In the genomic region with DNA sequence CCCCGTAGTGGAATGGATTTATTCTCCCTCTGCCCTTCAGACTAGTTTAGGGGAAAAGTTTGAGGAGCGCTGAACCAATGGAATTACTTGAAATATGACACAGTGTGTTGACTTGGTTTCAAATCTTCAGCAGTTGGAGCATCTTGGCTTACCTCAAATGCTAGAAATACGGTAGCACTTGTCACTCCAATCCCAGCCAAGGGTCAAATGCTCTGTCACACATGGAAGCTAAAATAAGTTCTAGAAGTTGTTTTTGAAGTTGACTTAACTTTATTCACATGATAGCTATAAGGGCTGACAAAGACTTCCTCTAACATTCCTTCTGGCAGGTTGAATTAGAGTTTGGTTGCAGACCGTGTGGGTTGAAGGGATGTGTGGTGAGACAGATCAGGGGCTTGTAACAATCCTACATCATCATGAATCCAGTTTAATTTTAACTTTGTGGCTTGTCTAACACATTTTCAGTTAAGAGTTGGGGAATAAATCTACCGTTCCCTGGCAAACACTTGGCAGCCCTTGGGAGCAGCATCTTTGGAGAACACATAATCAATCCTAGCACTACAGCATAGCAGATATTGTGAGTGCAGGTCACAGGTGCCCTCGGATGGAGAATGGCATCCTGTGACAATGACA, we compare ENCODE assay signal across 18 cellular contexts. TPM values are rescaled to one million over a fixed set of nuclear protein-coding genes. Genes with fewer than 3 reads are reported as not detected.
DNase-seq lines count a peak whose midpoint lies in the region; ATAC-seq, FAIRE-seq and TF ChIP-seq lines count a peak whose summit lies in the region.
"Had no signal": no experiment of that assay in that cellular context is flagged by ENCODE, and none has a peak within 500 bp of the region (broad histone marks: within the 10 kb centered on the region; RNA-seq: fewer than 3 reads in every experiment).

No MANE protein-coding gene starts in this region.

- FAIRE-seq in H1 (lab: Jason Lieb, UNC) = no peak

- no peak for TF ChIP-seq CTCF in H1 (IDR thresholded peaks at IDR 0.05; ENCODE audit: control extremely low read depth in 1 of 3, insufficient read depth in 1 of 3, low read depth in 1 of 3, low read length in 3 of 3)
- no peak for TF ChIP-seq CTCF in nephron (IDR thresholded peaks at IDR 0.05; ENCODE audit: unreplicated experiment in 3 of 3)

- no peaks in the 10 kb centered on the region for H3K9me3 Mint-ChIP-seq in nephron
- no peaks in the 10 kb centered on the region for H3K9me3 Mint-ChIP-seq in activated T-helper 2 cell treated with anti-CD3 and anti-CD28 coated beads, Interferon-gamma antibody, Interleukin-2, Interleukin-4, amounts not matched to agents 10 μg/mL and 5 μg/mL and 100 μg/mL, durations not matched to agents 14 hours and 24 hours and 36 hours

- H3K23ac ChIP-seq in H1 (ENCODE audit: insufficient read length) = no peak overlapping the region

- H3K56ac ChIP-seq in H1 (replicated peaks; ENCODE audit: insufficient read length, low read depth, low read length) = no peak overlapping the region

- no peak overlapping the region for H3K4me3 ChIP-seq in HUES64 (ENCODE audit: low read length)
- no peak overlapping the region; a peak in 1 of 8 replicates for H3K4me3 ChIP-seq in H1 (ENCODE audit: extremely low read depth in 1 of 4, insufficient read depth in 2 of 4, low read depth in 3 of 4, low read length in 4 of 4)

- H3K27me3 ChIP-seq in HUES64 (ENCODE audit: insufficient read depth, low read length) (peaks cover 15% of the 10 kb centered on the region; the same call in 1 of the 2 replicates), H1 (replicated peaks in 1 of 4; ENCODE audit: control insufficient read depth in 3 of 4, extremely low read depth in 1 of 4, insufficient read depth in 3 of 4, low read length in 3 of 4) (no peaks in the 10 kb centered on the region; a peak in 1 of 7 replicates)

- H2BK20ac ChIP-seq in H1 (ENCODE audit: low read length) = no peak overlapping the region

- CTCF ChIA-PET in H1 (lab: Charles Lee; ENCODE audit: partially characterized antibody) = interaction anchor here (0.6 to 2.1 kb wide), 3 partner anchors 9 to 132 kb away, joined by 3 to 14 read pairs (median 3); no protein-coding TSS in a partner anchor

- no peak overlapping the region for H3K14ac ChIP-seq in H1 (ENCODE audit: insufficient read length)

- ATAC-seq in HG03520 (IDR thresholded peaks at IDR 0.05; ENCODE audit: unreplicated experiment) (no peak), HG03469 (IDR thresholded peaks at IDR 0.05; ENCODE audit: unreplicated experiment) (no peak), GM19351 (IDR thresholded peaks at IDR 0.05; ENCODE audit: unreplicated experiment) (no peak)
- ATAC-seq: Panc1 had no signal

- no peak for TF ChIP-seq EP300 in H1 (IDR thresholded peaks at IDR 0.05; ENCODE audit: borderline replicate concordance in 1 of 2, low read depth in 2 of 2, low read length in 2 of 2)

- H4K91ac ChIP-seq in H1 (replicated peaks; ENCODE audit: insufficient read length, low read length) = no peak overlapping the region

- H3K36me3 ChIP-seq in HUES64 (ENCODE audit: insufficient read depth, low read length) (no peaks in the 10 kb centered on the region), H1 (ENCODE audit: control insufficient read depth in 2 of 4, insufficient read depth in 4 of 4, low read length in 3 of 4) (no peaks in the 10 kb centered on the region)

- H3K27me3 Mint-ChIP-seq in nephron (ENCODE audit: low read depth) = peaks cover 13% of the 10 kb centered on the region
- peaks cover 15% of the 10 kb centered on the region for H3K27me3 Mint-ChIP-seq in activated T-helper 2 cell treated with anti-CD3 and anti-CD28 coated beads, Interferon-gamma antibody, Interleukin-2, Interleukin-4, amounts not matched to agents 10 μg/mL and 5 μg/mL and 100 μg/mL, durations not matched to agents 14 hours and 24 hours and 36 hours (ENCODE audit: low read depth)

- no peak overlapping the region for H3K4ac ChIP-seq in H1 (replicated peaks; ENCODE audit: insufficient read length, low read depth, low read length)

- H3K79me1 ChIP-seq in H1 (ENCODE audit: low read depth, low read length) = no peaks in the 10 kb centered on the region

- peaks cover 22% of the 10 kb centered on the region for H3K4me1 ChIP-seq in HUES64 (ENCODE audit: insufficient read depth, low read length)
- peaks cover 0 to 12% (median 2%) of the 10 kb centered on the region in 4 experiments; a peak in 3 of 7 replicates for H3K4me1 ChIP-seq in H1 (replicated peaks in 1 of 4; ENCODE audit: control insufficient read depth in 3 of 4, insufficient read depth in 4 of 4, low read length in 3 of 4)

- no peak overlapping the region for H2AFZ ChIP-seq in H1 (ENCODE audit: low read length)

- H3K18ac ChIP-seq in H1 (ENCODE audit: extremely low read depth, low read length) = no peak overlapping the region

- H3K9me3 ChIP-seq in HUES64 (ENCODE audit: insufficient read depth, low read depth, low read length) = no peaks in the 10 kb centered on the region
- H3K9me3 ChIP-seq in H1 (ENCODE audit: insufficient read depth in 2 of 2, low read depth in 1 of 2, low read length in 1 of 2) = no peaks in the 10 kb centered on the region

- no peak for DNase-seq in H1 (ENCODE audit: low read depth in 1 of 2, low spot score in 2 of 2)
- no peak for DNase-seq in activated T-helper 2 cell treated with anti-CD3 and anti-CD28 coated beads, Interferon-gamma antibody, Interleukin-2, Interleukin-4, amounts not matched to agents 10 μg/mL and 5 μg/mL and 100 μg/mL, durations not matched to agents 14 hours and 24 hours and 36 hours (ENCODE audit: low spot score)
- DNase-seq: DMS79, HCEC 1CT, KBM-7, NCI-H1105, NCI-H2081, NCI-H2171 treated with DMSO at 0.1 percent for 48 hours, NCI-H446 treated with DMSO at 0.1 percent for 48 hours, NCI-H69 had no signal

- H4K5ac ChIP-seq in H1 (ENCODE audit: insufficient read length, low read depth, low read length) = no peak overlapping the region

- peak overlapping the region in 2 of 3 experiments; percentile 25 to 32 for H3K27ac Mint-ChIP-seq in nephron
- no peak overlapping the region for H3K27ac Mint-ChIP-seq in activated T-helper 2 cell treated with anti-CD3 and anti-CD28 coated beads, Interferon-gamma antibody, Interleukin-2, Interleukin-4, amounts not matched to agents 10 μg/mL and 5 μg/mL and 100 μg/mL, durations not matched to agents 14 hours and 24 hours and 36 hours
- H3K27ac Mint-ChIP-seq: CD14-positive monocyte had no signal

- H3K79me2 ChIP-seq in H1 (ENCODE audit: control insufficient read depth in 1 of 2, insufficient read depth in 2 of 2, low read length in 2 of 2) = no peaks in the 10 kb centered on the region

- peaks cover 48% of the 10 kb centered on the region for H3K4me1 Mint-ChIP-seq in nephron
- H3K4me1 Mint-ChIP-seq in activated T-helper 2 cell treated with anti-CD3 and anti-CD28 coated beads, Interferon-gamma antibody, Interleukin-2, Interleukin-4, amounts not matched to agents 10 μg/mL and 5 μg/mL and 100 μg/mL, durations not matched to agents 14 hours and 24 hours and 36 hours (ENCODE audit: low read depth) = no peaks in the 10 kb centered on the region
- H3K4me1 Mint-ChIP-seq: CD14-positive monocyte had no signal

- no peak overlapping the region for H2BK120ac ChIP-seq in H1 (replicated peaks; ENCODE audit: low read depth, low read length)

- TF ChIP-seq POLR2A in H1 (IDR thresholded peaks at IDR 0.05; ENCODE audit: control extremely low read depth in 1 of 2, low read depth in 2 of 2, low read length in 2 of 2) = no peak

- H3K27ac ChIP-seq in HUES64 (ENCODE audit: low read depth, low read length) (peak overlapping the region; percentile 54; the same call in 1 of the 2 replicates), H1 (ENCODE audit: low read depth, low read length) (no peak overlapping the region)

- no peak overlapping the region for H3K9ac ChIP-seq in HUES64 (ENCODE audit: low read depth, low read length)
- no peak overlapping the region for H3K9ac ChIP-seq in H1 (replicated peaks in 1 of 4; ENCODE audit: extremely low read depth in 1 of 4, low read depth in 3 of 4, low read length in 3 of 4)

- H3K4me2 ChIP-seq in H1 (ENCODE audit: insufficient read depth in 1 of 2, low read depth in 2 of 2, low read length in 2 of 2) = peak overlapping the region in 1 of 2 experiments; percentile 13; a peak in 2 of 4 replicates

- intact Hi-C loops in activated T-helper 2 cell treated with anti-CD3 and anti-CD28 coated beads, Interferon-gamma antibody, Interleukin-2, Interleukin-4, amounts not matched to agents 10 μg/mL and 5 μg/mL and 100 μg/mL, durations not matched to agents 14 hours and 24 hours and 36 hours (cut with micrococcal nuclease) = no loop called here

- H2BK15ac ChIP-seq in H1 (ENCODE audit: low read length) = peak overlapping the region; percentile 75; the same call in 1 of the 2 replicates

- H4K20me1 ChIP-seq in H1 (replicated peaks in 1 of 2; ENCODE audit: control insufficient read depth in 1 of 2, insufficient read depth in 2 of 2, low read length in 2 of 2) = no peaks in the 10 kb centered on the region

- no peak overlapping the region; the same call in 1 of the 2 replicates for H2AK5ac ChIP-seq in H1 (ENCODE audit: low read depth, low read length)

- H2BK12ac ChIP-seq in H1 (ENCODE audit: low read depth, low read length) = no peak overlapping the region; the same call in 1 of the 2 replicates

- no peak for TF ChIP-seq RAD21 in H1 (IDR thresholded peaks at IDR 0.05 in 1 of 2, conservative IDR thresholded peaks at IDR 0.05 in 1 of 2; ENCODE audit: low read depth in 2 of 2, low read length in 2 of 2)

- no peak overlapping the region for H2BK5ac ChIP-seq in H1 (ENCODE audit: low read depth, low read length)

- POLR2A ChIA-PET in H1 (lab: Charles Lee; ENCODE audit: partially characterized antibody) = no interaction called here

- H3K36me3 Mint-ChIP-seq in nephron (ENCODE audit: low read depth) = no peaks in the 10 kb centered on the region
- no peaks in the 10 kb centered on the region for H3K36me3 Mint-ChIP-seq in activated T-helper 2 cell treated with anti-CD3 and anti-CD28 coated beads, Interferon-gamma antibody, Interleukin-2, Interleukin-4, amounts not matched to agents 10 μg/mL and 5 μg/mL and 100 μg/mL, durations not matched to agents 14 hours and 24 hours and 36 hours (ENCODE audit: low read depth)
- H3K36me3 Mint-ChIP-seq: CD14-positive monocyte had no signal

- WGBS in HUES64 = 86% methylated on average over 5 of the region's 6 CpGs
- 81% methylated on average over 6 of the region's 6 CpGs; no CpG with 5 or more reads in 1 of the 2 experiments for WGBS in H1 (ENCODE audit: extremely low coverage in 1 of 2, insufficient coverage in 1 of 2, insufficient read length in 1 of 2, insufficient replicate concordance in 2 of 2, low coverage in 1 of 2, low lambda C conversion rate in 2 of 2, missing lambda C conversion rate in 1 of 2), 2 experiments

- no peak overlapping the region for H4K8ac ChIP-seq in H1 (ENCODE audit: extremely low read depth, insufficient read depth, low read length)

- peak overlapping the region in 1 of 3 experiments; percentile 15 for H3K4me3 Mint-ChIP-seq in nephron
- H3K4me3 Mint-ChIP-seq in activated T-helper 2 cell treated with anti-CD3 and anti-CD28 coated beads, Interferon-gamma antibody, Interleukin-2, Interleukin-4, amounts not matched to agents 10 μg/mL and 5 μg/mL and 100 μg/mL, durations not matched to agents 14 hours and 24 hours and 36 hours (ENCODE audit: low read depth) = no peak overlapping the region
- H3K4me3 Mint-ChIP-seq: CD14-positive monocyte had no signal

- H3K23me2 ChIP-seq in H1 (ENCODE audit: low read depth, low read length) = no peaks in the 10 kb centered on the region

RNA-seq across cellular contexts. Expression of gene SLN, which starts 4.6 kb away (rescaled TPM):
- polyA plus RNA-seq in HUES64 (2013, experiment 1 of 2) = not detected
- polyA plus RNA-seq in HUES64 (2013, experiment 2 of 2) = not detected
- not detected in 2 replicates for total RNA-seq in H1 (2021; fragmentation: NEBNext Ultra II Directional; extraction: Animal tissue kit (Norgen Biotek cat#: 25700))
- not detected in 2 replicates for polyA plus RNA-seq in H1 (2011; rRNA removed)
- polyA plus RNA-seq in H1 (2011; cell fraction: cytosol; rRNA removed) = not detected
- not detected for polyA plus RNA-seq in H1 (2011; cell fraction: nucleus; rRNA removed)
- polyA plus RNA-seq in H1 (2012, experiment 1 of 2) = not detected in 4 replicates
- polyA plus RNA-seq in H1 (2012, experiment 2 of 2) = not detected
- polyA plus RNA-seq in H1 (2013, experiment 1 of 2) = not detected
- polyA plus RNA-seq in H1 (2013, experiment 2 of 2) = not detected
- polyA minus RNA-seq in H1 (2011; rRNA and poly(A)+ RNA removed) = not detected in 2 replicates
- polyA minus RNA-seq in H1 (2011; cell fraction: cytosol; rRNA and poly(A)+ RNA removed) = not detected
- polyA minus RNA-seq in H1 (2011; cell fraction: nucleus; rRNA and poly(A)+ RNA removed) = not detected
- not detected in 2 replicates for total RNA-seq in activated T-helper 2 cell treated with anti-CD3 and anti-CD28 coated beads, Interferon-gamma antibody, Interleukin-2, Interleukin-4, amounts not matched to agents 10 μg/mL and 5 μg/mL and 100 μg/mL, durations not matched to agents 14 hours and 24 hours and 36 hours
- total RNA-seq: SK-MEL-5 had no signal
- polyA plus RNA-seq: CD14-positive monocyte had no signal
